In genomic region chr4:183798249-183798920, GRCh38 we compare ENCODE assay signal across 8 cellular contexts.
A peak's percentile ranks its signal among the peaks of the same experiment; 100 is the strongest.
DNase-seq lines count a peak whose midpoint lies in the region; ATAC-seq, FAIRE-seq and TF ChIP-seq lines count a peak whose summit lies in the region.

No MANE protein-coding gene starts in this region.

- H3K4me1 ChIP-seq in GM12878 (ENCODE audit: control insufficient read depth, insufficient read depth, low read length) (no peaks in the 10 kb centered on the region), right lobe of liver (peaks cover 0 to 8% (median 0%) of the 10 kb centered on the region in 4 donors), thoracic aorta (ENCODE audit: control insufficient read depth in 1 of 2, low read depth in 2 of 2) (peaks cover 0 to 10% of the 10 kb centered on the region in 2 donors)

- TF ChIP-seq CTCF in GM12878 (IDR thresholded peaks at IDR 0.05 in 2 of 3, conservative IDR thresholded peaks at IDR 0.05 in 1 of 3; ENCODE audit: control insufficient read depth in 2 of 3, extremely low read depth in 1 of 3, insufficient read depth in 1 of 3, low read depth in 3 of 3, low read length in 3 of 3) (no peak), right lobe of liver (IDR thresholded peaks at IDR 0.05) (no peak), thoracic aorta (IDR thresholded peaks at IDR 0.05) (no peak)

- TF ChIP-seq POLR2A in GM12878 (IDR thresholded peaks at IDR 0.05; ENCODE audit: low read depth, low read length), result no peak
- TF ChIP-seq POLR2A in right lobe of liver (IDR thresholded peaks at IDR 0.05), result no peak

- no TSS peak for BruUV-seq in GM12878 (replicated peaks; lab: Mats Ljungman, UMichigan)

- H3K36me3 ChIP-seq in GM12878 (ENCODE audit: control insufficient read depth in 2 of 2, insufficient read depth in 2 of 2, low read length in 1 of 2) (no peaks in the 10 kb centered on the region), right lobe of liver (no peaks in the 10 kb centered on the region), thoracic aorta (no peaks in the 10 kb centered on the region)

- H3K36me3 Mint-ChIP-seq in T-helper 1 cell treated with Interleukin-12 subunit alpha and Interleukin-12 subunit beta and Interleukin-4 antibody, amounts not matched to agents 30 μg/mL and 1 μg/mL, for 36 hours (ENCODE audit: low read depth), result no peaks in the 10 kb centered on the region

- CTCF ChIA-PET in GM12878 (lab: Yijun Ruan, JAX), result no interaction called here

- H3K27ac ChIP-seq in GM12878 (ENCODE audit: control insufficient read depth, insufficient read depth) (no peak overlapping the region), right lobe of liver (peak overlapping the region in 1 of 3 donors; percentile 13), thoracic aorta (no peak overlapping the region)

- H4K20me1 ChIP-seq in GM12878 (ENCODE audit: control insufficient read depth, insufficient read depth), result no peaks in the 10 kb centered on the region

- peaks cover 9% of the 10 kb centered on the region for H3K9me3 Mint-ChIP-seq in T-helper 1 cell treated with Interleukin-12 subunit alpha and Interleukin-12 subunit beta and Interleukin-4 antibody, amounts not matched to agents 30 μg/mL and 1 μg/mL, for 36 hours

- POLR2A ChIA-PET in GM12878 (lab: Charles Lee), result interaction anchor here (0.6 kb wide), 1 partner anchor 1458 kb away, joined by 4 read pairs; no protein-coding TSS in a partner anchor

- peak overlapping the region; percentile 44; the same call in 1 of the 2 replicates for H3K4me2 ChIP-seq in GM12878 (ENCODE audit: control insufficient read depth, insufficient read depth)

- peaks cover 8% of the 10 kb centered on the region for H3K4me1 Mint-ChIP-seq in T-helper 1 cell treated with Interleukin-12 subunit alpha and Interleukin-12 subunit beta and Interleukin-4 antibody, amounts not matched to agents 30 μg/mL and 1 μg/mL, for 36 hours (ENCODE audit: low read depth)

- SMC1A ChIA-PET in GM12878 (lab: Charles Lee; ENCODE audit: uncharacterized antibody, unreplicated experiment), result no interaction called here

- peak; percentile 24; the same call in 2 of the 3 replicates for ATAC-seq in GM12878
- peak in 1 of 4 donors; percentile 16 for ATAC-seq in right lobe of liver
- ATAC-seq in thoracic aorta (ENCODE audit: insufficient number of reproducible peaks, low FRiP score, low read depth), result no peak
- no peak for ATAC-seq in HG02642 (IDR thresholded peaks at IDR 0.05; ENCODE audit: poor library complexity, unreplicated experiment)

- H3K9me3 ChIP-seq in GM12878 (replicated peaks; ENCODE audit: control insufficient read depth, insufficient read depth, low read length) (no peaks in the 10 kb centered on the region; the same call in 2 of the 3 replicates), right lobe of liver (no peaks in the 10 kb centered on the region), thoracic aorta (peaks cover 10% of the 10 kb centered on the region)

- DNase-seq in T-helper 1 cell, result no peak
- no peak for DNase-seq in GM12878 (ENCODE audit: low read depth, low spot score)
- DNase-seq in right lobe of liver, result no peak
- no peak for DNase-seq in thoracic aorta (ENCODE audit: low spot score)
- DNase-seq in UCSD-AML1 (lab: John Stamatoyannopoulos, UW; ENCODE audit: unreplicated experiment), result no peak
- DNase-seq in 8988T, result no peak

- H3K27ac Mint-ChIP-seq in T-helper 1 cell treated with Interleukin-12 subunit alpha and Interleukin-12 subunit beta and Interleukin-4 antibody, amounts not matched to agents 30 μg/mL and 1 μg/mL, for 36 hours, result no peak overlapping the region

- in situ Hi-C loops in GM12878 (cut with MboI), result no loop called here

- H2AFZ ChIP-seq in GM12878 (ENCODE audit: control insufficient read depth, low read depth, low read length), result no peak overlapping the region

- RAD21 ChIA-PET in GM12878 (lab: Charles Lee; ENCODE audit: unreplicated experiment), result no interaction called here

- H3K4me3 Mint-ChIP-seq in T-helper 1 cell treated with Interleukin-12 subunit alpha and Interleukin-12 subunit beta and Interleukin-4 antibody, amounts not matched to agents 30 μg/mL and 1 μg/mL, for 36 hours, result peak overlapping the region; percentile 42

- intact Hi-C loops in GM12878 (cut with micrococcal nuclease; ENCODE audit: unreplicated experiment), result no loop called here
- intact Hi-C loops in right lobe of liver (cut with DNase I), result no loop called here

- H3K79me2 ChIP-seq in GM12878 (ENCODE audit: control insufficient read depth, insufficient read depth, low read length), result no peaks in the 10 kb centered on the region

- H3K9ac ChIP-seq in GM12878 (ENCODE audit: control insufficient read depth, insufficient read depth, low read length), result no peak overlapping the region

- TF ChIP-seq RAD21 in GM12878 (IDR thresholded peaks at IDR 0.05; ENCODE audit: insufficient read depth, low read depth, low read length), result no peak

- H3K27me3 ChIP-seq in GM12878 (replicated peaks in 1 of 2; ENCODE audit: control insufficient read depth in 2 of 2, insufficient read depth in 2 of 2, low read length in 1 of 2) (peaks cover 0 to 12% of the 10 kb centered on the region in 2 experiments; a peak in 2 of 4 replicates), right lobe of liver (peaks cover 0 to 10% of the 10 kb centered on the region in 2 donors), thoracic aorta (replicated peaks; ENCODE audit: insufficient read depth) (no peaks in the 10 kb centered on the region)

- FAIRE-seq in GM12878 (lab: Jason Lieb, UNC), result no peak

- no peak for TF ChIP-seq EP300 in GM12878 (IDR thresholded peaks at IDR 0.05; ENCODE audit: borderline replicate concordance in 1 of 2, control insufficient read depth in 1 of 2, low read depth in 2 of 2, low read length in 2 of 2)

- WGBS in GM12878 (ENCODE audit: insufficient coverage, insufficient replicate concordance, low lambda C conversion rate, missing lambda C conversion rate), result 4% methylated on average over 25 of the region's 62 CpGs
- 2% methylated on average over 16 of the region's 62 CpGs for WGBS in right lobe of liver (ENCODE audit: insufficient coverage, low coverage, low lambda C conversion rate, missing lambda C conversion rate)

- no peak overlapping the region for H3K4me3 ChIP-seq in GM12878
- peak overlapping the region; percentile 42 to 53 (median 42) for H3K4me3 ChIP-seq in right lobe of liver
- H3K4me3 ChIP-seq in thoracic aorta, result peak overlapping the region; percentile 74

- peaks cover 63% of the 10 kb centered on the region for H3K27me3 Mint-ChIP-seq in T-helper 1 cell treated with Interleukin-12 subunit alpha and Interleukin-12 subunit beta and Interleukin-4 antibody, amounts not matched to agents 30 μg/mL and 1 μg/mL, for 36 hours (ENCODE audit: low read depth)

TF ChIP-seq in GM12878, 131 proteins besides CTCF, POLR2A, EP300 and RAD21:
- no peak for TF ChIP-seq SMC3 (IDR thresholded peaks at IDR 0.05; ENCODE audit: borderline replicate concordance, low read length)
- TF ChIP-seq EZH2 (IDR thresholded peaks at IDR 0.05; ENCODE audit: borderline replicate concordance, control insufficient read depth, low read depth, low read length), result 0 out of 2 replicates have a peak, but pooled peaks have one; percentile 31
TF ChIP-seq in GM12878: peak in this region for 1.
